ENCODE assay signal across 18 cellular contexts in genomic region chr10:3365630-3366029, GRCh38.
DNase-seq lines count a peak whose midpoint lies in the region; ATAC-seq, FAIRE-seq and TF ChIP-seq lines count a peak whose summit lies in the region.
"Had no signal": no experiment of that assay in that cellular context is flagged by ENCODE, and none has a peak within 500 bp of the region (broad histone marks: within the 10 kb centered on the region; RNA-seq: fewer than 3 reads in every experiment).

No MANE protein-coding gene starts in this region.

- intact Hi-C loops in HepG2 (cut with micrococcal nuclease; ENCODE audit: unreplicated experiment), result no loop called here

- no peak for TF ChIP-seq CTCF in HepG2 (CRISPR knock-in tag; IDR thresholded peaks at IDR 0.05)

- no peaks in the 10 kb centered on the region for H4K20me1 ChIP-seq in HepG2 (ENCODE audit: insufficient read depth, low read length)
- no peaks in the 10 kb centered on the region for H4K20me1 ChIP-seq in Karpas-422 (ENCODE audit: insufficient read depth, low read depth, low read length)

- peaks cover 21% of the 10 kb centered on the region for H3K9me3 ChIP-seq in HepG2 (ENCODE audit: low read length)
- peaks cover 2% of the 10 kb centered on the region for H3K9me3 ChIP-seq in T-helper 17 cell (ENCODE audit: control insufficient read depth, low read length, poor library complexity, severe bottlenecking)
- no peaks in the 10 kb centered on the region for H3K9me3 ChIP-seq in Karpas-422 (ENCODE audit: low read length)

- POLR2A ChIA-PET in HepG2 (lab: Yijun Ruan, JAX), result no interaction called here
- POLR2A ChIA-PET in activated CD4-positive, alpha-beta T cell treated with anti-CD3 and anti-CD28 coated beads, Interleukin-2, amount 10 ng/mL, durations not matched to agents 7 days and 5 days (lab: Charles Lee), result no interaction called here

- DNase-seq in DMS53 (lab: John Stamatoyannopoulos, UW), result peak; percentile 99
- DNase-seq in NCI-H2029 (lab: John Stamatoyannopoulos, UW), result peak; percentile 80
- peak; percentile 93 for DNase-seq in SHP77 treated with DMSO at 0.1 percent for 48 hours (lab: John Stamatoyannopoulos, UW)
- peak; percentile 89 for DNase-seq in HepG2 (ENCODE audit: low spot score)
- no peak for DNase-seq in activated CD4-positive, alpha-beta T cell treated with anti-CD3 and anti-CD28 coated beads, Interleukin-2, amount 10 ng/mL, durations not matched to agents 7 days and 5 days
- DNase-seq in T-helper 17 cell, result no peak
- no peak for DNase-seq in Karpas-422
- DNase-seq: activated CD4-positive, alpha-beta memory T cell treated with anti-CD3 and anti-CD28 coated beads for 36 hours; activated gamma-delta T cell; DND-41; heart left ventricle; KBM-7; left cardiac atrium; stimulated activated CD4-positive, alpha-beta T cell treated with anti-CD3 and anti-CD28 coated beads, Interleukin-2, amount 100 ng/mL, for 48 hours; T1000; upper lobe of left lung had no signal

- H3K9ac ChIP-seq in HepG2 (ENCODE audit: insufficient read depth, low read depth, low read length), result no peak overlapping the region
- no peak overlapping the region for H3K9ac ChIP-seq in Karpas-422 (ENCODE audit: low read length)

- no peak for TF ChIP-seq RAD21 in HepG2 (CRISPR knock-in tag; IDR thresholded peaks at IDR 0.05)

- H3K4me1 Mint-ChIP-seq in activated CD4-positive, alpha-beta T cell treated with anti-CD3 and anti-CD28 coated beads, Interleukin-2, amount 10 ng/mL, durations not matched to agents 7 days and 5 days, result no peaks in the 10 kb centered on the region
- H3K4me1 Mint-ChIP-seq in T-helper 17 cell, result no peaks in the 10 kb centered on the region

- H3K9me2 ChIP-seq in Karpas-422 (replicated peaks; ENCODE audit: insufficient read depth, low read length), result no peaks in the 10 kb centered on the region

- H3K27ac ChIP-seq in HepG2 (ENCODE audit: extremely low read length, insufficient read depth, low read length) (no peak overlapping the region), Karpas-422 (ENCODE audit: low read length) (no peak overlapping the region)
- H3K27ac ChIP-seq: heart left ventricle, upper lobe of left lung had no signal

- no peaks in the 10 kb centered on the region for H3K36me3 Mint-ChIP-seq in activated CD4-positive, alpha-beta T cell treated with anti-CD3 and anti-CD28 coated beads, Interleukin-2, amount 10 ng/mL, durations not matched to agents 7 days and 5 days (ENCODE audit: low read depth)
- no peaks in the 10 kb centered on the region for H3K36me3 Mint-ChIP-seq in T-helper 17 cell (ENCODE audit: low read depth)

- ATAC-seq in HepG2 (peak; percentile 78), T-helper 17 cell (no peak), HG02642 (IDR thresholded peaks at IDR 0.05; ENCODE audit: poor library complexity, unreplicated experiment) (no peak)
- ATAC-seq: heart left ventricle; left cardiac atrium; natural killer cell treated with Interleukin-12 subunit alpha and Interleukin-12 subunit beta and Interleukin-15 and Interleukin-18, amount 100 ng/mL, for 72 hours had no signal

- no peaks in the 10 kb centered on the region for H3K79me2 ChIP-seq in HepG2 (ENCODE audit: insufficient read depth, low read length)
- H3K79me2 ChIP-seq in Karpas-422 (ENCODE audit: low read length), result no peaks in the 10 kb centered on the region

- in situ Hi-C loops in HepG2 (cut with HindIII; ENCODE audit: extremely low pct_ligation_motif_present, low pct_unique_long_range_greater_than_20kb), result no loop called here

- no TSS peak for BruUV-seq in HepG2 (replicated peaks; lab: Mats Ljungman, UMichigan)

- CTCF ChIA-PET in HepG2 (lab: Yijun Ruan, JAX; ENCODE audit: low intra/inter-chr PET ratio, low total read pairs), result no interaction called here
- CTCF ChIA-PET in activated CD4-positive, alpha-beta T cell treated with anti-CD3 and anti-CD28 coated beads, Interleukin-2, amount 10 ng/mL, durations not matched to agents 7 days and 5 days (lab: Charles Lee), result no interaction called here

- no peak overlapping the region for H3K27ac Mint-ChIP-seq in activated CD4-positive, alpha-beta T cell treated with anti-CD3 and anti-CD28 coated beads, Interleukin-2, amount 10 ng/mL, durations not matched to agents 7 days and 5 days
- no peak overlapping the region for H3K27ac Mint-ChIP-seq in T-helper 17 cell
- H3K27ac Mint-ChIP-seq: activated CD4-positive, alpha-beta memory T cell treated with anti-CD3 and anti-CD28 coated beads for 36 hours; natural killer cell treated with Interleukin-12 subunit alpha and Interleukin-12 subunit beta and Interleukin-15 and Interleukin-18, amount 100 ng/mL, for 72 hours had no signal

- 3% methylated on average over 7 of the region's 7 CpGs for WGBS in HepG2 (ENCODE audit: low lambda C conversion rate)

- no peak for TF ChIP-seq POLR2A in HepG2 (IDR thresholded peaks at IDR 0.05; ENCODE audit: insufficient read depth in 1 of 2, low read depth in 2 of 2, low read length in 2 of 2)

- TF ChIP-seq EP300 in HepG2 (IDR thresholded peaks at IDR 0.05; ENCODE audit: low read depth in 2 of 2, low read length in 2 of 2), result peak in 1 of 2 experiments; percentile 79; a peak in 2 of 4 replicates
- peak; percentile 68 for TF ChIP-seq EP300 in HepG2 (CRISPR knock-in tag; IDR thresholded peaks at IDR 0.05; ENCODE audit: borderline replicate concordance)

- peaks cover 26% of the 10 kb centered on the region for H3K4me1 ChIP-seq in HepG2 (ENCODE audit: insufficient read depth, low read length)
- no peaks in the 10 kb centered on the region for H3K4me1 ChIP-seq in Karpas-422 (ENCODE audit: low read length)
- H3K4me1 ChIP-seq: heart left ventricle had no signal

- peak overlapping the region in 1 of 3 experiments; percentile 58; a peak in 1 of 6 replicates for H3K4me3 ChIP-seq in HepG2 (replicated peaks in 1 of 3; ENCODE audit: insufficient read depth in 1 of 3, low read depth in 2 of 3, low read length in 3 of 3)
- no peak overlapping the region for H3K4me3 ChIP-seq in Karpas-422 (ENCODE audit: low read length)
- H3K4me3 ChIP-seq: heart left ventricle, upper lobe of left lung had no signal

- H3K27me3 ChIP-seq in HepG2 (ENCODE audit: control insufficient read depth in 1 of 2, insufficient read depth in 2 of 2, low read length in 2 of 2) (peaks cover 3 to 19% of the 10 kb centered on the region in 2 experiments; a peak in 2 of 5 replicates), Karpas-422 (ENCODE audit: low read length) (no peaks in the 10 kb centered on the region)
- H3K27me3 ChIP-seq: heart left ventricle, upper lobe of left lung had no signal

- no peak overlapping the region for H3K4me3 Mint-ChIP-seq in activated CD4-positive, alpha-beta T cell treated with anti-CD3 and anti-CD28 coated beads, Interleukin-2, amount 10 ng/mL, durations not matched to agents 7 days and 5 days
- H3K4me3 Mint-ChIP-seq in T-helper 17 cell, result no peak overlapping the region
- H3K4me3 Mint-ChIP-seq: activated CD4-positive, alpha-beta memory T cell treated with anti-CD3 and anti-CD28 coated beads for 36 hours; natural killer cell treated with Interleukin-12 subunit alpha and Interleukin-12 subunit beta and Interleukin-15 and Interleukin-18, amount 100 ng/mL, for 72 hours had no signal

- H3K4me2 ChIP-seq in HepG2 (ENCODE audit: low read depth, low read length) (peak overlapping the region; percentile 81), Karpas-422 (ENCODE audit: low read depth, low read length, poor library complexity, severe bottlenecking) (no peak overlapping the region)

- no peaks in the 10 kb centered on the region for H3K27me3 Mint-ChIP-seq in activated CD4-positive, alpha-beta T cell treated with anti-CD3 and anti-CD28 coated beads, Interleukin-2, amount 10 ng/mL, durations not matched to agents 7 days and 5 days
- peaks cover 15% of the 10 kb centered on the region for H3K27me3 Mint-ChIP-seq in T-helper 17 cell
- H3K27me3 Mint-ChIP-seq: activated CD4-positive, alpha-beta memory T cell treated with anti-CD3 and anti-CD28 coated beads for 36 hours had no signal

- peak; percentile 37 for FAIRE-seq in HepG2 (lab: Jason Lieb, UNC)

- H2AFZ ChIP-seq in HepG2 (ENCODE audit: low read length) (no peak overlapping the region), Karpas-422 (ENCODE audit: low read length) (no peak overlapping the region)

- no peaks in the 10 kb centered on the region for H3K36me3 ChIP-seq in HepG2 (replicated peaks in 1 of 2; ENCODE audit: control insufficient read depth in 1 of 2, insufficient read depth in 2 of 2, low read length in 2 of 2)
- no peaks in the 10 kb centered on the region for H3K36me3 ChIP-seq in Karpas-422 (ENCODE audit: insufficient read depth, low read length)
- H3K36me3 ChIP-seq: heart left ventricle, upper lobe of left lung had no signal

- H3K9me3 Mint-ChIP-seq in activated CD4-positive, alpha-beta T cell treated with anti-CD3 and anti-CD28 coated beads, Interleukin-2, amount 10 ng/mL, durations not matched to agents 7 days and 5 days, result peaks cover 12% of the 10 kb centered on the region

TF ChIP-seq in HepG2, 621 proteins besides CTCF, POLR2A, EP300 and RAD21 (continues in another document):
- TF ChIP-seq ZNF775 (CRISPR knock-in tag; IDR thresholded peaks at IDR 0.05; ENCODE audit: borderline replicate concordance) (no peak), ZMYM2 (CRISPR knock-in tag; IDR thresholded peaks at IDR 0.05) (no peak), ZNF350 (CRISPR knock-in tag; IDR thresholded peaks at IDR 0.05; ENCODE audit: borderline replicate concordance, low read depth) (no peak), TBX2 (CRISPR knock-in tag; IDR thresholded peaks at IDR 0.05; ENCODE audit: borderline replicate concordance) (peak; percentile 33; the same call in 1 of the 2 replicates), RBM22 (optimal IDR thresholded peaks at IDR 0.05; ENCODE audit: low read length) (no peak)

Comparison
In these comparisons a context has a peak if more than half of its experiments do, and no peak if none do; other contexts are left out.
1. DNase-seq: peak in DMS53 (single experiment), NCI-H2029 (single experiment), SHP77 treated with DMSO at 0.1 percent for 48 hours (single experiment) and HepG2 (single experiment); none in activated CD4-positive, alpha-beta T cell treated with anti-CD3 and anti-CD28 coated beads, Interleukin-2, amount 10 ng/mL, durations not matched to agents 7 days and 5 days (single experiment), T-helper 17 cell (0 of 3) and Karpas-422 (single experiment).